ENCODE assay signal across 1 cellular context in genomic region chr1:112961072-112961471, GRCh38.
TF ChIP-seq lines count a peak whose summit lies in the region.

No MANE protein-coding gene starts in this region.

TF ChIP-seq in GM12878, 131 proteins besides CTCF, POLR2A, EP300 and RAD21:
- TF ChIP-seq POLR2AphosphoS5 (IDR thresholded peaks at IDR 0.05; ENCODE audit: low read length) (no peak), TARDBP (IDR thresholded peaks at IDR 0.05; ENCODE audit: borderline replicate concordance) (no peak), ZZZ3 (IDR thresholded peaks at IDR 0.05; ENCODE audit: control insufficient read depth, insufficient read length, low read depth) (no peak), ZBTB40 (IDR thresholded peaks at IDR 0.05; ENCODE audit: borderline replicate concordance) (no peak), MXI1 (IDR thresholded peaks at IDR 0.05; ENCODE audit: low read depth, low read length) (no peak), CREB1 (IDR thresholded peaks at IDR 0.05; ENCODE audit: low read depth) (no peak), ASH2L (IDR thresholded peaks at IDR 0.05; ENCODE audit: borderline replicate concordance, low read depth) (no peak), TCF7 (IDR thresholded peaks at IDR 0.05; ENCODE audit: borderline replicate concordance) (no peak)
- TF ChIP-seq, protein P1, sequence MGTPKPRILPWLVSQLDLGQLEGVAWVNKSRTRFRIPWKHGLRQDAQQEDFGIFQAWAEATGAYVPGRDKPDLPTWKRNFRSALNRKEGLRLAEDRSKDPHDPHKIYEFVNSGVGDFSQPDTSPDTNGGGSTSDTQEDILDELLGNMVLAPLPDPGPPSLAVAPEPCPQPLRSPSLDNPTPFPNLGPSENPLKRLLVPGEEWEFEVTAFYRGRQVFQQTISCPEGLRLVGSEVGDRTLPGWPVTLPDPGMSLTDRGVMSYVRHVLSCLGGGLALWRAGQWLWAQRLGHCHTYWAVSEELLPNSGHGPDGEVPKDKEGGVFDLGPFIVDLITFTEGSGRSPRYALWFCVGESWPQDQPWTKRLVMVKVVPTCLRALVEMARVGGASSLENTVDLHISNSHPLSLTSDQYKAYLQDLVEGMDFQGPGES (IDR thresholded peaks at IDR 0.05) = no peak
